In the genomic region with DNA sequence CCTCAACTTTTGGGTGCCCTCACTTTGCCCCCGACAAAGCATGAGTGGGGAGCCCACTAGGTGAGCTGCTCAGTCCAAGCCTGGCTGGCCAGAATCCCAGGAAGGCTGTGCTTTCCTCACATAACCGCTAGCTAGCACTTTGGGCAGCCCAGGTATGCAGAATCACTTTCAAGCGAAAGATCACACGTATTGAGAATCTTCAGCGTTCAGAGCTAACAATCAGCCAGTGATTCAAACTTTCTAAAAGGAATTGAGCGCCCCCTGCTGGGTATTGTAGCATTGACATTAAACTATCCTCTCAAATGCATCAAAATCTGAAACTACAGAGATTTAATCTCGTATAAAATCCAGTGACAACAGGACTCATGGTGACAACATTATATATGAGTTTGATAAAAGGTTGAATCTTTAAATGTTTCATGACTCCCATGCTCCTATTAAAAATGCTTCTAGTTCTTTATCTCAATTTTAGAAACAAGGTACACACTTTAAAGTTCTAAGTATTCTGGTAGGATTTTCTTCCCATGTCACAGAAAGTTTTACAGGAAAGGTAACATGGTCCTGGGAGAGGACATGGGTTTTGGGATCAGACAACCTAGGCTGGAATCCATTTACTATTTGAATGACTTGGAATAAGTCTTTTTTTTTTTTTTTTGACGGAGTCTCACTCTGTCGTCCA, we compare ENCODE assay signal across 8 cellular contexts. TPM values are rescaled to one million over a fixed set of nuclear protein-coding genes. Genes with fewer than 3 reads are reported as not detected.
A peak's percentile ranks its signal among the peaks of the same experiment; 100 is the strongest.
DNase-seq lines count a peak whose midpoint lies in the region; ATAC-seq and TF ChIP-seq lines count a peak whose summit lies in the region.

No MANE protein-coding gene starts in this region.

- H3K4me1 Mint-ChIP-seq in naive thymus-derived CD4-positive, alpha-beta T cell: peaks cover 0 to 9% (median 0%) of the 10 kb centered on the region in 7 donors
- H3K4me1 Mint-ChIP-seq in stimulated activated naive B cell treated with anti-CD40 and anti-IgM and Interleukin-4, amounts not matched to agents 10 μg/mL and 1 μg/mL and 100 μg/mL, for 72 hours: no peaks in the 10 kb centered on the region

- DNase-seq in EH (ENCODE audit: low read depth): peak; percentile 87
- peak; percentile 73 for DNase-seq in NOMO-1 treated with DMSO at 0.1 percent for 48 hours (lab: John Stamatoyannopoulos, UW; ENCODE audit: unreplicated experiment)
- DNase-seq in activated CD8-positive, alpha-beta memory T cell treated with anti-CD3 and anti-CD28 coated beads, Interleukin-2, amount 50 U/mL, for 4 hours: peak; percentile 77
- no peak for DNase-seq in epithelial cell of proximal tubule (ENCODE audit: low read depth)
- DNase-seq in naive thymus-derived CD4-positive, alpha-beta T cell: peak; percentile 50 to 81 (median 74)
- peak; percentile 24 for DNase-seq in stimulated activated naive B cell treated with anti-CD40 and anti-IgM and Interleukin-4, amounts not matched to agents 10 μg/mL and 1 μg/mL and 100 μg/mL, for 72 hours

- POLR2A ChIA-PET in naive thymus-derived CD4-positive, alpha-beta T cell (lab: Charles Lee): interaction anchor here (0.9 kb wide), 1 partner anchor 11 kb away, joined by 3 read pairs; no protein-coding TSS in a partner anchor

- no peak overlapping the region for H3K4me3 ChIP-seq in epithelial cell of proximal tubule (ENCODE audit: low read depth, low read length)
- no peak overlapping the region for H3K4me3 ChIP-seq in naive thymus-derived CD4-positive, alpha-beta T cell (ENCODE audit: low read length)

- H3K9me3 Mint-ChIP-seq in naive thymus-derived CD4-positive, alpha-beta T cell: no peaks in the 10 kb centered on the region
- no peaks in the 10 kb centered on the region for H3K9me3 Mint-ChIP-seq in stimulated activated naive B cell treated with anti-CD40 and anti-IgM and Interleukin-4, amounts not matched to agents 10 μg/mL and 1 μg/mL and 100 μg/mL, for 72 hours

- no peaks in the 10 kb centered on the region for H3K27me3 ChIP-seq in naive thymus-derived CD4-positive, alpha-beta T cell (ENCODE audit: control insufficient read depth in 2 of 2, insufficient read depth in 2 of 2, low read length in 2 of 2)

- H3K27me3 Mint-ChIP-seq in naive thymus-derived CD4-positive, alpha-beta T cell: no peaks in the 10 kb centered on the region
- H3K27me3 Mint-ChIP-seq in stimulated activated naive B cell treated with anti-CD40 and anti-IgM and Interleukin-4, amounts not matched to agents 10 μg/mL and 1 μg/mL and 100 μg/mL, for 72 hours: no peaks in the 10 kb centered on the region

- CTCF ChIA-PET in naive thymus-derived CD4-positive, alpha-beta T cell (lab: Charles Lee): interaction anchor here (0.6 to 3.9 kb wide), 17 partner anchors 8 to 298 kb away, joined by 3 to 30 read pairs (median 4); no protein-coding TSS in a partner anchor

- H3K4me3 Mint-ChIP-seq in naive thymus-derived CD4-positive, alpha-beta T cell: no peak overlapping the region
- H3K4me3 Mint-ChIP-seq in stimulated activated naive B cell treated with anti-CD40 and anti-IgM and Interleukin-4, amounts not matched to agents 10 μg/mL and 1 μg/mL and 100 μg/mL, for 72 hours: no peak overlapping the region

- H3K27ac Mint-ChIP-seq in naive thymus-derived CD4-positive, alpha-beta T cell: peak overlapping the region in 1 of 9 donors; percentile 32
- no peak overlapping the region for H3K27ac Mint-ChIP-seq in stimulated activated naive B cell treated with anti-CD40 and anti-IgM and Interleukin-4, amounts not matched to agents 10 μg/mL and 1 μg/mL and 100 μg/mL, for 72 hours

- peak; percentile 68 for ATAC-seq in HG03460 (IDR thresholded peaks at IDR 0.05; ENCODE audit: unreplicated experiment)
- peak; percentile 89 for ATAC-seq in naive thymus-derived CD4-positive, alpha-beta T cell
- ATAC-seq in stimulated activated naive B cell treated with anti-CD40 and anti-IgM and Interleukin-4, amounts not matched to agents 10 μg/mL and 1 μg/mL and 100 μg/mL, for 72 hours (replicated peaks): peak; percentile 75 to 77
- no peak for ATAC-seq in HG03196 (IDR thresholded peaks at IDR 0.05; ENCODE audit: unreplicated experiment)

- no peaks in the 10 kb centered on the region for H3K9me3 ChIP-seq in naive thymus-derived CD4-positive, alpha-beta T cell (ENCODE audit: control insufficient read depth in 2 of 3, low read length in 3 of 3)

- no peak overlapping the region for H3K27ac ChIP-seq in naive thymus-derived CD4-positive, alpha-beta T cell (ENCODE audit: low read depth, low read length)

- H3K4me1 ChIP-seq in naive thymus-derived CD4-positive, alpha-beta T cell (ENCODE audit: control insufficient read depth in 2 of 2, insufficient read depth in 2 of 2, low read length in 2 of 2): no peaks in the 10 kb centered on the region

- intact Hi-C loops in naive thymus-derived CD4-positive, alpha-beta T cell (cut with micrococcal nuclease): loop anchor here (1.0 to 10.0 kb wide), 9 partner anchors 18 to 1747 kb away; partner anchors contain the start of gene AMOTL2 (in 1 of the 2)

- H3K36me3 ChIP-seq in naive thymus-derived CD4-positive, alpha-beta T cell (ENCODE audit: control insufficient read depth in 2 of 3, insufficient read depth in 3 of 3, low read length in 3 of 3): peaks cover 7 to 40% (median 11%) of the 10 kb centered on the region in 3 experiments

- TF ChIP-seq CTCF in epithelial cell of proximal tubule (conservative IDR thresholded peaks at IDR 0.05; ENCODE audit: low read depth, low read length): peak; percentile 78

- peaks cover 4 to 23% (median 8%) of the 10 kb centered on the region in 5 donors for H3K36me3 Mint-ChIP-seq in naive thymus-derived CD4-positive, alpha-beta T cell
- H3K36me3 Mint-ChIP-seq in stimulated activated naive B cell treated with anti-CD40 and anti-IgM and Interleukin-4, amounts not matched to agents 10 μg/mL and 1 μg/mL and 100 μg/mL, for 72 hours: peaks cover 7 to 24% of the 10 kb centered on the region in 2 donors

RNA-seq across cellular contexts. Expression of gene ANAPC13, which starts 11.8 kb away (rescaled TPM):
- total RNA-seq in epithelial cell of proximal tubule: 52.5 and 80.5 TPM in 2 replicates
- 10 to 100 TPM; 21.2 to 36.7 (median 25.0) TPM for total RNA-seq in naive thymus-derived CD4-positive, alpha-beta T cell
- polyA plus RNA-seq in naive thymus-derived CD4-positive, alpha-beta T cell: 100 to 1,000 TPM in 1 of 2 donors, 10 to 100 TPM in 1; 98.8 to 110 TPM

RNA-seq across cellular contexts. Expression of gene CEP63, which starts 11.8 kb away (rescaled TPM):
- 10.3 and 21.4 TPM in 2 replicates for total RNA-seq in epithelial cell of proximal tubule
- total RNA-seq in naive thymus-derived CD4-positive, alpha-beta T cell: 10 to 100 TPM; 21.1 to 42.3 (median 26.4) TPM
- 10 to 100 TPM; 25.2 to 56.3 TPM for polyA plus RNA-seq in naive thymus-derived CD4-positive, alpha-beta T cell
